35 cellular contexts compared by ENCODE assay signal in genomic region chr11:20399498-20399897, GRCh38.
"Had no signal": no experiment of that assay in that cellular context is flagged by ENCODE, and none has a peak within 500 bp of the region (broad histone marks: within the 10 kb centered on the region; RNA-seq: fewer than 3 reads in every experiment).

No MANE protein-coding gene starts in this region.

- H3K9me3 Mint-ChIP-seq: activated B cell treated with CpG ODN at 0.5 μM for 24 hours; activated CD4-positive, alpha-beta memory T cell treated with anti-CD3 and anti-CD28 coated beads for 36 hours; activated CD4-positive, alpha-beta T cell treated with anti-CD3 and anti-CD28 coated beads, Interleukin-2, amount 10 ng/mL, durations not matched to agents 24 days and 14 days; activated naive CD4-positive, alpha-beta T cell treated with anti-CD3 and anti-CD28 coated beads, Interleukin-2, amount 10 ng/mL, durations not matched to agents 7 days and 5 days; activated naive CD4-positive, alpha-beta T cell treated with anti-CD3 and anti-CD28 coated beads, Interleukin-2, amount 50 U/mL, for 24 hours; activated T-cell treated with anti-CD3 and anti-CD28 coated beads, Interleukin-2, amount 50 U/mL, for 4 hours; activated T-cell treated with anti-CD3 and anti-CD28 coated beads, Interleukin-2, amount 50 U/mL, for 72 hours; activated T-helper 1 cell treated with anti-CD3 and anti-CD28 coated beads, Interleukin-12 subunit alpha, Interleukin-12 subunit beta, Interleukin-2, Interleukin-4 antibody, amounts not matched to agents 30 ng/mL and 10 ng/mL and 1 ng/mL, durations not matched to agents 14 hours and 24 hours and 36 hours; activated T-helper 17 cell treated with anti-CD3 and anti-CD28 coated beads, Interleukin-2, amount 50 U/mL, for 72 hours; brain; central memory CD8-positive, alpha-beta T cell; T-helper 1 cell treated with Interleukin-12 subunit alpha and Interleukin-12 subunit beta and Interleukin-4 antibody, amounts not matched to agents 30 μg/mL and 1 μg/mL, for 36 hours; T-helper 2 cell treated with Interferon-gamma antibody and Interleukin-4, amounts not matched to agents 5 μg/mL and 100 μg/mL, for 36 hours had no signal

- ATAC-seq: activated T-cell treated with anti-CD3 and anti-CD28 coated beads, Interleukin-2, amount 50 U/mL, for 4 hours; activated T-cell treated with anti-CD3 and anti-CD28 coated beads, Interleukin-2, amount 50 U/mL, for 72 hours; activated T-helper 17 cell treated with anti-CD3 and anti-CD28 coated beads, Interleukin-2, amount 50 U/mL, for 72 hours had no signal

- H3K4me3 ChIP-seq: ascending aorta, cardiac muscle cell had no signal

- H3K27me3 ChIP-seq: ascending aorta, cardiac muscle cell had no signal

- H3K27ac Mint-ChIP-seq: activated B cell treated with CpG ODN at 0.5 μM for 24 hours; activated CD4-positive, alpha-beta memory T cell treated with anti-CD3 and anti-CD28 coated beads for 36 hours; activated CD4-positive, alpha-beta T cell treated with anti-CD3 and anti-CD28 coated beads, Interleukin-2, amount 10 ng/mL, durations not matched to agents 24 days and 14 days; activated naive CD4-positive, alpha-beta T cell treated with anti-CD3 and anti-CD28 coated beads, Interleukin-2, amount 10 ng/mL, durations not matched to agents 7 days and 5 days; activated naive CD4-positive, alpha-beta T cell treated with anti-CD3 and anti-CD28 coated beads, Interleukin-2, amount 50 U/mL, for 24 hours; activated naive CD8-positive, alpha-beta T cell; activated T-cell treated with anti-CD3 and anti-CD28 coated beads, Interleukin-2, amount 50 U/mL, for 72 hours; activated T-helper 1 cell treated with anti-CD3 and anti-CD28 coated beads, Interleukin-12 subunit alpha, Interleukin-12 subunit beta, Interleukin-2, Interleukin-4 antibody, amounts not matched to agents 30 ng/mL and 10 ng/mL and 1 ng/mL, durations not matched to agents 14 hours and 24 hours and 36 hours; activated T-helper 17 cell treated with anti-CD3 and anti-CD28 coated beads, Interleukin-2, amount 50 U/mL, for 72 hours; T-helper 1 cell treated with Interleukin-12 subunit alpha and Interleukin-12 subunit beta and Interleukin-4 antibody, amounts not matched to agents 30 μg/mL and 1 μg/mL, for 36 hours; T-helper 2 cell treated with Interferon-gamma antibody and Interleukin-4, amounts not matched to agents 5 μg/mL and 100 μg/mL, for 36 hours had no signal

- H3K4me1 ChIP-seq: ascending aorta had no signal

- H3K27me3 Mint-ChIP-seq: activated B cell treated with CpG ODN at 0.5 μM for 24 hours; activated CD4-positive, alpha-beta memory T cell treated with anti-CD3 and anti-CD28 coated beads for 36 hours; activated CD4-positive, alpha-beta T cell treated with anti-CD3 and anti-CD28 coated beads, Interleukin-2, amount 10 ng/mL, durations not matched to agents 24 days and 14 days; activated naive CD4-positive, alpha-beta T cell treated with anti-CD3 and anti-CD28 coated beads, Interleukin-2, amount 10 ng/mL, durations not matched to agents 7 days and 5 days; activated naive CD4-positive, alpha-beta T cell treated with anti-CD3 and anti-CD28 coated beads, Interleukin-2, amount 50 U/mL, for 24 hours; activated naive CD8-positive, alpha-beta T cell; activated T-helper 17 cell treated with anti-CD3 and anti-CD28 coated beads, Interleukin-2, amount 50 U/mL, for 72 hours; brain; central memory CD8-positive, alpha-beta T cell had no signal

- DNase-seq: activated B cell treated with CpG ODN at 0.5 μM for 24 hours; activated CD4-positive, alpha-beta memory T cell treated with anti-CD3 and anti-CD28 coated beads for 36 hours; activated CD4-positive, alpha-beta T cell treated with anti-CD3 and anti-CD28 coated beads for 4 hours; activated CD4-positive, alpha-beta T cell treated with anti-CD3 and anti-CD28 coated beads, Interleukin-2, amount 10 ng/mL, durations not matched to agents 24 days and 14 days; activated CD4-positive, alpha-beta T cell treated with anti-CD3 and anti-CD28 coated beads, Interleukin-2, amount 50 U/mL, for 1 hour; activated CD4-positive, alpha-beta T cell treated with anti-CD3 and anti-CD28 coated beads, Interleukin-2, amount 50 U/mL, for 4 hours; activated CD4-positive, CD25-positive, alpha-beta regulatory T cell treated with anti-CD3 and anti-CD28 coated beads, Interleukin-2, amount 50 U/mL, for 72 hours; activated CD8-positive, alpha-beta memory T cell treated with anti-CD3 and anti-CD28 coated beads, Interleukin-2, amount 50 U/mL, for 4 hours; activated effector memory CD4-positive, alpha-beta T cell treated with Interleukin-2 at 50 U/mL for 16 hours; activated gamma-delta T cell; activated naive CD4-positive, alpha-beta T cell treated with anti-CD3 and anti-CD28 coated beads, Interleukin-2, amount 10 ng/mL, durations not matched to agents 7 days and 5 days; activated naive CD4-positive, alpha-beta T cell treated with Interleukin-2 at 50 U/mL for 16 hours; activated T-cell treated with anti-CD3 and anti-CD28 coated beads for 4 hours; activated T-cell treated with anti-CD3 and anti-CD28 coated beads, Interleukin-2, amount 50 U/mL, for 1 hour; activated T-cell treated with anti-CD3 and anti-CD28 coated beads, Interleukin-2, amount 50 U/mL, for 4 hours; activated T-cell treated with anti-CD3 and anti-CD28 coated beads, Interleukin-2, amount 50 U/mL, for 72 hours; amygdala; anterior cingulate cortex; caudate nucleus; cerebellar nuclear complex; SW 1271; T-helper 1 cell; T-helper 2 cell; T-helper 9 cell had no signal

- H3K27ac ChIP-seq: ascending aorta, cardiac muscle cell, VCaP had no signal

- H3K9me3 ChIP-seq: ascending aorta had no signal

- H3K4me1 Mint-ChIP-seq: activated T-helper 17 cell treated with anti-CD3 and anti-CD28 coated beads, Interleukin-2, amount 50 U/mL, for 72 hours had no signal

- H3K4me3 Mint-ChIP-seq: activated B cell treated with CpG ODN at 0.5 μM for 24 hours; activated CD4-positive, alpha-beta memory T cell treated with anti-CD3 and anti-CD28 coated beads for 36 hours; activated CD4-positive, alpha-beta T cell treated with anti-CD3 and anti-CD28 coated beads, Interleukin-2, amount 10 ng/mL, durations not matched to agents 24 days and 14 days; activated naive CD4-positive, alpha-beta T cell treated with anti-CD3 and anti-CD28 coated beads, Interleukin-2, amount 10 ng/mL, durations not matched to agents 7 days and 5 days; activated naive CD4-positive, alpha-beta T cell treated with anti-CD3 and anti-CD28 coated beads, Interleukin-2, amount 50 U/mL, for 24 hours; activated naive CD8-positive, alpha-beta T cell; activated T-cell treated with anti-CD3 and anti-CD28 coated beads, Interleukin-2, amount 50 U/mL, for 4 hours; activated T-cell treated with anti-CD3 and anti-CD28 coated beads, Interleukin-2, amount 50 U/mL, for 72 hours; activated T-helper 1 cell treated with anti-CD3 and anti-CD28 coated beads, Interleukin-12 subunit alpha, Interleukin-12 subunit beta, Interleukin-2, Interleukin-4 antibody, amounts not matched to agents 30 ng/mL and 10 ng/mL and 1 ng/mL, durations not matched to agents 14 hours and 24 hours and 36 hours; activated T-helper 17 cell treated with anti-CD3 and anti-CD28 coated beads, Interleukin-2, amount 50 U/mL, for 72 hours; central memory CD8-positive, alpha-beta T cell; T-helper 1 cell treated with Interleukin-12 subunit alpha and Interleukin-12 subunit beta and Interleukin-4 antibody, amounts not matched to agents 30 μg/mL and 1 μg/mL, for 36 hours; T-helper 2 cell treated with Interferon-gamma antibody and Interleukin-4, amounts not matched to agents 5 μg/mL and 100 μg/mL, for 36 hours had no signal
